Comparison of ENCODE assay signal across 1 cellular context in the genomic region with DNA sequence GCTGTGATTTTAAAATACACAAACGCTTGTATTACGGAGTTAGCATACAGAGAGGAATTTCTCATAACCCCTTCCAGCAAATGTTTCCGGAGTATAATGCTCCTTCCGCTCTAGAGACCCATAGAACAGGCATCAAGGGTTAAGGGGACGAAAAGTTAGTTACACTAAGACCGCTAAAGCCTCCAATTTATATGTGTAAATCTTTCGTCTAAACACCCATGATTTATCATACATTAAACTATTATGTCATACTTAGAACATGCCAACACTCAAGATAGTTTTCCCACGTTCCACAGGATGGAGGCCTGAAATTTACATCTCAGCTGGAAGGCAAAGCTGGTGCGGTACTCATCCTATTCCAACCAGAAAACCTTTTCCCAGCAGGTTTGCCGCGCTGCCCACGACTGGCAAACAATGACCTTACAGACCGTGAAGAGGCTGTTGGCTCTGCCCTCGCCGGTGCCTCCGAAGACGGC.
TF ChIP-seq lines count a peak whose summit lies in the region.

No MANE protein-coding gene starts in this region.

TF ChIP-seq in H1, 55 proteins besides CTCF, POLR2A, EP300 and RAD21:
- TF ChIP-seq SRF (IDR thresholded peaks at IDR 0.05; ENCODE audit: low read depth, low read length) (no peak), USF2 (IDR thresholded peaks at IDR 0.05; ENCODE audit: low read length) (no peak), CBX5 (IDR thresholded peaks at IDR 0.05; ENCODE audit: low read depth, low read length) (no peak), BACH1 (IDR thresholded peaks at IDR 0.05; ENCODE audit: low read length) (no peak), RXRA (IDR thresholded peaks at IDR 0.05; ENCODE audit: insufficient read depth, low read depth, low read length) (no peak), TBP (IDR thresholded peaks at IDR 0.05; ENCODE audit: low read depth, low read length) (no peak), JUN (IDR thresholded peaks at IDR 0.05; ENCODE audit: low read depth, low read length) (no peak), TEAD4 (IDR thresholded peaks at IDR 0.05; ENCODE audit: low read depth, low read length) (no peak; the same call in 1 of the 2 replicates), RNF2 (IDR thresholded peaks at IDR 0.05; ENCODE audit: borderline replicate concordance, low read depth, low read length, missing control alignments, poor library complexity, severe bottlenecking) (no peak), RBBP5 (IDR thresholded peaks at IDR 0.05; ENCODE audit: borderline replicate concordance, low read depth, low read length) (no peak), HDAC2 (IDR thresholded peaks at IDR 0.05; ENCODE audit: borderline replicate concordance in 1 of 2, low read depth in 2 of 2, low read length in 2 of 2) (no peak), TAF7 (optimal IDR thresholded peaks at IDR 0.05; ENCODE audit: borderline replicate concordance, low read depth, low read length) (no peak), TCF12 (IDR thresholded peaks at IDR 0.05; ENCODE audit: low read depth, low read length) (no peak), CREB1 (IDR thresholded peaks at IDR 0.05) (no peak), CBX8 (IDR thresholded peaks at IDR 0.05; ENCODE audit: borderline replicate concordance, low read depth, low read length) (no peak), EGR1 (IDR thresholded peaks at IDR 0.05; ENCODE audit: borderline replicate concordance, low read depth, low read length) (no peak), KDM1A (IDR thresholded peaks at IDR 0.05; ENCODE audit: borderline replicate concordance, low read length) (no peak), NRF1 (IDR thresholded peaks at IDR 0.05; ENCODE audit: low read depth, low read length) (no peak)
